Comparison of ENCODE assay signal across 8 cellular contexts in the genomic region with DNA sequence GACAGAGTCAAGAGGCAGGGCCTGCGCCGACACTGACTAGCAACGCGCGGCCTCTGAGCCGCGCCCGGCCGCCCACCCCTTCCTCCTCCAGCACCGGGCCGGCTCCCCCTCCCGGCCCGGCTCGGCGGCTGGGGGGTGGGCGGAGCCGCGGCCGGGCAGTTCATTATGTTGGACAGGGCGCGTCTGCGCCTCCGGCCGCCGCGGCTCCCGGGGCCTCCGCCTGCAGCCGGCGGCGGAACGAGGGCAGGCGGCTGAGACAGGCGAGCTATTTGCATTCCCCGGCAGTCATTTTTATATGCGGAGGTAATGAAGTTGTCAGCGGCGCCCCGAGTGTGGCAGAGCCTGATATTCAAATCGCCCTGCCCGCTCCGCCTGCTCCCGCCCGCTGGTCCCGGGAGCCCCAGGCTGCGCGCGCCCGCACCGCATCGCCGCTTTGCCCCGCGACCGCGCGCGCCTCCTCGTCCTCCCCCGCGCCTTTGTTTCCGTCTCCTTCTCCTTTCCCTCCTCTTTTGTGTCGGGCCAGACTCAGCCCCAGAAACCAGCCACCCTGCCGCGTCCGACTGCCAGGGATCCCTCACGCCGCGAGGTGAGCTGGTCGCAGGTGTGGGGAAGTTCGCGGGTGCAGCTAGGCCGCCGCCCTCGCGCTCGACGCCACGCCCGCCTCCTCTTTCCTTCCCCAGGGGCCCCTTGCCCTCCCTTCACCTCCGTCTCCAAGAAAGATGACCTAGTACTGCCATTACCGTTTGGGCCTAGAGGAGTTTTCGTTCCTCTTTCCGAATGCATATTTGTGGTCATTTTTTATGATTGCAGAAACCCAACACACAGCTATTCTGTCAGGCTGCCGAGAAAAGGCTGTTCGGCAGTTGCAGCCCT.
DNase-seq lines count a peak whose midpoint lies in the region; ATAC-seq and TF ChIP-seq lines count a peak whose summit lies in the region.

No MANE protein-coding gene starts in this region.

- intact Hi-C loops in gastrocnemius medialis (cut with DNase I; ENCODE audit: low total_unique reads): loop anchor here (10.0 kb wide), 1 partner anchor 466 kb away; a partner anchor contains a TSS

- peaks cover 16% of the 10 kb centered on the region for H3K4me1 ChIP-seq in HAP-1
- peaks cover 2 to 7% of the 10 kb centered on the region in 2 donors for H3K4me1 ChIP-seq in gastrocnemius medialis

- H3K27ac ChIP-seq in brain microvascular endothelial cell: no peak overlapping the region
- H3K27ac ChIP-seq in gastrocnemius medialis: peak overlapping the region; percentile 86 to 92 (median 90)

- no peak for TF ChIP-seq POLR2A in gastrocnemius medialis (IDR thresholded peaks at IDR 0.05)

- H3K36me3 ChIP-seq in HAP-1 (replicated peaks) (no peaks in the 10 kb centered on the region), brain microvascular endothelial cell (replicated peaks) (no peaks in the 10 kb centered on the region), gastrocnemius medialis (no peaks in the 10 kb centered on the region)

- H3K27me3 ChIP-seq in HAP-1 (ENCODE audit: low read depth): no peaks in the 10 kb centered on the region; the same call in 1 of the 2 replicates
- peaks cover 3% of the 10 kb centered on the region for H3K27me3 ChIP-seq in brain microvascular endothelial cell (replicated peaks)
- H3K27me3 ChIP-seq in gastrocnemius medialis: no peaks in the 10 kb centered on the region

- H3K9me3 ChIP-seq in HAP-1 (no peaks in the 10 kb centered on the region), gastrocnemius medialis (no peaks in the 10 kb centered on the region)

- peak overlapping the region; percentile 31 for H3K4me3 ChIP-seq in HAP-1
- peak overlapping the region; percentile 61 for H3K4me3 ChIP-seq in brain microvascular endothelial cell (ENCODE audit: low read depth, low read length)
- H3K4me3 ChIP-seq in gastrocnemius medialis: peak overlapping the region; percentile 64 to 75 (median 68)

- TF ChIP-seq CTCF in brain microvascular endothelial cell (IDR thresholded peaks at IDR 0.05; ENCODE audit: low read depth, low read length, missing control alignments) (no peak), gastrocnemius medialis (IDR thresholded peaks at IDR 0.05 in 4 of 5, conservative IDR thresholded peaks at IDR 0.05 in 1 of 5) (no peak)

- in situ Hi-C loops in HAP-1 (cut with MboI; ENCODE audit: low sequenced_read_pairs) (no loop called here), brain microvascular endothelial cell (cut with HindIII; ENCODE audit: low pct_ligation_motif_present, low sequenced_read_pairs) (no loop called here), gastrocnemius medialis (cut with MboI; ENCODE audit: low sequenced_read_pairs in 4 of 4) (no loop called here)

- ATAC-seq in gastrocnemius medialis: peak; percentile 75 to 78

- DNase-seq in NCI-H1694 treated with DMSO at 0.1 percent for 48 hours (lab: John Stamatoyannopoulos, UW): peak; percentile 41
- no peak for DNase-seq in NCI-H1694 (lab: John Stamatoyannopoulos, UW)
- DNase-seq in HAP-1 (ENCODE audit: low spot score in 2 of 2): peak; percentile 61 to 74
- peak; percentile 73 for DNase-seq in LoVo (ENCODE audit: low spot score)
- peak; percentile 76 for DNase-seq in SK-N-DZ (ENCODE audit: low spot score)
- no peak for DNase-seq in brain microvascular endothelial cell
- DNase-seq in iPS-NIHi11 (ENCODE audit: low spot score): peak; percentile 91
- DNase-seq in gastrocnemius medialis: peak; percentile 27 to 38

Comparison
In these comparisons a context has a peak if more than half of its experiments do, and no peak if none do; other contexts are left out.
1. DNase-seq: peak in NCI-H1694 treated with DMSO at 0.1 percent for 48 hours (single experiment), HAP-1 (2 of 2), LoVo (single experiment), SK-N-DZ (single experiment), iPS-NIHi11 (single experiment) and gastrocnemius medialis (2 of 2); none in NCI-H1694 (single experiment) and brain microvascular endothelial cell (single experiment).
2. Peak in every context shown above with its lines, with median percentiles within 50 percentile points of each other: H3K4me3 ChIP-seq.